11 cellular contexts compared by ENCODE assay signal in the genomic region with DNA sequence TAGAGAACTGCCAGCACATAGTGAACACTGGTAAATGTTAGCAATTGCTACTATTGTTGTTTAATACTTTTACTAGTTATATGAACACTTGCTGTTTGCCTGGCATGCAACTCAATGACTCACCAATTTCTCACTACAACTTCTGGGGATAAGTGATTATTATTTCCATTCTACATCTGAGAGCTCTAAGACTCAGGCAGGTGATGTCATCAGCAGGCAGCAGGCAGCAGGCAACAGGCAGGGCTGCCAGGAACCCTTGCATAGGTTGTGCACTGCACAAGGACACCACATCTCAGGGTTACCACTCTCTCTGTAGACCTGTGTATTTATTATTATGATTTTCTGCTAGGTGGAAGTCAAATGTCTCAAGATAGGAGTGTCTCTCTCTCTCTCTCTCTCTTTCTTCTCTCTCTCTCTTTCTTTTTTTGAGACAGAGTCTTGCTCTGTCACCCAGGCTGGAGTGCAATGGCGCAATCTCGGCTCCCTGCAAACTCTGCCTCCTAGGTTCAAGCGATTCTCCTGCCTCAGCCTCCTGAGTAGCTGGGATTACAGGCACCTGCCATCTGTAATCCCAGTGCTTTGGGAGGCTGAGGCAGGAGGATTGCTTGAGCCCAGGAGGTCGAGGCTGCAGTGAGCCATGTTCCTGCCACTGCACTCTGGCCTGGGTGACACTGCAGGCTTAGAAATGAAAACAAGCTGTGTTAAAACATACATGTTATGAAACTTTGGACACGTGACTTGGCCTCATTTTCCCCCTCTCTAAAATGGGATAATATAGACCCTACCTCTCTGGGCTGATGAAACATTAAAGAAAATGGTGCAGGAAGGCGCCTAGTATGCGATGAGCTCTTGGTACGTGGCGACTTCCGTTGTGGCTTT. TPM values are rescaled to one million over a fixed set of nuclear protein-coding genes. Genes with fewer than 3 reads are reported as not detected.
A peak's percentile ranks its signal among the peaks of the same experiment; 100 is the strongest.
DNase-seq lines count a peak whose midpoint lies in the region; ATAC-seq, FAIRE-seq and TF ChIP-seq lines count a peak whose summit lies in the region.
"Had no signal": no experiment of that assay in that cellular context is flagged by ENCODE, and none has a peak within 500 bp of the region (broad histone marks: within the 10 kb centered on the region; RNA-seq: fewer than 3 reads in every experiment).

No MANE protein-coding gene starts in this region.

- POLR2A ChIA-PET in A673 (lab: Charles Lee; ENCODE audit: low non-redundant PET): no interaction called here
- POLR2A ChIA-PET in WTC11 (lab: Charles Lee): interaction anchor here (0.5 kb wide), 1 partner anchor 1054 kb away, joined by 3 read pairs; no protein-coding TSS in a partner anchor

- no peaks in the 10 kb centered on the region for H3K27me3 ChIP-seq in A673 (replicated peaks; ENCODE audit: insufficient read depth, low read depth, low read length, poor library complexity)

- no peaks in the 10 kb centered on the region for H3K4me1 ChIP-seq in A673 (ENCODE audit: insufficient read depth, low read length, poor library complexity, severe bottlenecking)
- H3K4me1 ChIP-seq: left ventricle myocardium inferior had no signal

- intact Hi-C loops in A673 (cut with micrococcal nuclease; ENCODE audit: unreplicated experiment): no loop called here

- H3K36me3 Mint-ChIP-seq in WTC11: peaks cover 3% of the 10 kb centered on the region; the same call in 1 of the 2 replicates
- no peaks in the 10 kb centered on the region for H3K36me3 Mint-ChIP-seq in immature natural killer cell

- no TSS peak for BruUV-seq in A673 (replicated peaks; lab: Mats Ljungman, UMichigan)

- H3K4me1 Mint-ChIP-seq in WTC11 (peaks cover 18% of the 10 kb centered on the region), immature natural killer cell (peaks cover 7 to 9% of the 10 kb centered on the region in 2 donors)

- TF ChIP-seq CTCF in A673 (conservative IDR thresholded peaks at IDR 0.05; ENCODE audit: low read depth, low read length): no peak
- no peak for TF ChIP-seq CTCF in WTC11 (IDR thresholded peaks at IDR 0.05)
- TF ChIP-seq CTCF in fibroblast of pulmonary artery (IDR thresholded peaks at IDR 0.05; ENCODE audit: low read length, missing control alignments): no peak

- CTCF ChIA-PET in A673 (lab: Charles Lee): interaction anchor here (0.6 kb wide), 1 partner anchor 65 kb away, joined by 10 read pairs; no protein-coding TSS in a partner anchor
- CTCF ChIA-PET in WTC11 (lab: Charles Lee): interaction anchor here (0.6 to 2.2 kb wide), 5 partner anchors 9 to 1423 kb away, joined by 3 to 9 read pairs (median 4); no protein-coding TSS in a partner anchor

- no peak overlapping the region for H3K4me3 Mint-ChIP-seq in WTC11
- no peak overlapping the region for H3K4me3 Mint-ChIP-seq in immature natural killer cell

- H3K9me3 Mint-ChIP-seq in WTC11 (peaks cover 5% of the 10 kb centered on the region), immature natural killer cell (no peaks in the 10 kb centered on the region)

- no peak for FAIRE-seq in RCC 7860 (lab: Jason Lieb, UNC)

- peaks cover 29% of the 10 kb centered on the region for H3K27me3 Mint-ChIP-seq in WTC11 (ENCODE audit: low read depth)
- peaks cover 3 to 12% (median 3%) of the 10 kb centered on the region in 3 donors for H3K27me3 Mint-ChIP-seq in immature natural killer cell (ENCODE audit: low read depth in 3 of 3)

- DNase-seq in A673 (ENCODE audit: low spot score): peak; percentile 35
- peak; percentile 49 for DNase-seq in GM04503 (ENCODE audit: low read depth)
- no peak for DNase-seq in WTC11 (ENCODE audit: low spot score)
- DNase-seq in fibroblast of pulmonary artery (ENCODE audit: low read depth): peak; percentile 55
- no peak for DNase-seq in RCC 7860 (ENCODE audit: low spot score)
- DNase-seq in HT-29 (ENCODE audit: low spot score): no peak
- DNase-seq in NCI-H2081 treated with DMSO at 0.1 percent for 48 hours (lab: John Stamatoyannopoulos, UW): no peak
- DNase-seq in immature natural killer cell: no peak
- DNase-seq: COR-L47, left ventricle myocardium inferior had no signal

- H3K36me3 ChIP-seq in A673 (ENCODE audit: insufficient read depth, low read length, poor library complexity, severe bottlenecking): no peaks in the 10 kb centered on the region
- H3K36me3 ChIP-seq: HAP-1, left ventricle myocardium inferior had no signal

- H3K4me3 ChIP-seq in A673 (ENCODE audit: low read depth, low read length, poor library complexity, severe bottlenecking): no peak overlapping the region
- H3K4me3 ChIP-seq in fibroblast of pulmonary artery (replicated peaks; ENCODE audit: low read depth, low read length): no peak overlapping the region
- H3K4me3 ChIP-seq: HAP-1, left ventricle myocardium inferior had no signal

- no peak overlapping the region for H3K27ac ChIP-seq in A673 (ENCODE audit: low read depth, low read length, poor library complexity, severe bottlenecking)
- H3K27ac ChIP-seq: left ventricle myocardium inferior had no signal

- H3K27ac Mint-ChIP-seq in WTC11: no peak overlapping the region
- H3K27ac Mint-ChIP-seq in immature natural killer cell: no peak overlapping the region

- ATAC-seq in WTC11: no peak

- no peaks in the 10 kb centered on the region for H3K9me3 ChIP-seq in A673 (ENCODE audit: low read depth, low read length, poor library complexity, severe bottlenecking)
- H3K9me3 ChIP-seq: HAP-1, left ventricle myocardium inferior had no signal

TF ChIP-seq in WTC11, 78 proteins besides CTCF, POLR2A, EP300 and RAD21:
- TF ChIP-seq TP53 (CRISPR knock-in tag; IDR thresholded peaks at IDR 0.05) (no peak), GABPB1 (CRISPR knock-in tag; IDR thresholded peaks at IDR 0.05) (0 out of 2 replicates have a peak, but pooled peaks have one; percentile 21)

RNA-seq across cellular contexts. Expression of gene HPN, which starts 22.7 kb away (rescaled TPM):
- total RNA-seq in A673 (2021): not detected in 2 replicates
- total RNA-seq in WTC11 (2021): 20.8 to 35.5 TPM (median 34.6 TPM) in 3 replicates
- total RNA-seq in HT-29 (2014; rRNA removed; shearing (Covaris generic)): 0.42 and 3.0 TPM in 2 replicates
- not detected for polyA plus RNA-seq in immature natural killer cell

RNA-seq across cellular contexts. Expression of gene SCN1B, which starts 33.9 kb away (rescaled TPM):
- total RNA-seq in A673 (2021): 2.0 and 2.3 TPM in 2 replicates
- total RNA-seq in WTC11 (2021): 4.4 to 8.0 TPM (median 4.8 TPM) in 3 replicates
- 0.25 and 0.73 TPM in 2 replicates for total RNA-seq in HT-29 (2014; rRNA removed; shearing (Covaris generic))
- under 1 TPM; 0.27 to 0.83 (median 0.58) TPM for polyA plus RNA-seq in immature natural killer cell

RNA-seq across cellular contexts. Expression of gene FXYD3, which starts 51.4 kb away (rescaled TPM):
- not detected in 2 replicates for total RNA-seq in A673 (2021)
- total RNA-seq in WTC11 (2021): 1.0 to 1.8 TPM (median 1.2 TPM) in 3 replicates
- 15.8 and 38.9 TPM in 2 replicates for total RNA-seq in HT-29 (2014; rRNA removed; shearing (Covaris generic))
- polyA plus RNA-seq in immature natural killer cell: not detected

Comparison
In these comparisons a context has a peak if more than half of its experiments do, and no peak if none do; other contexts are left out.
1. DNase-seq: peak in A673 (single experiment), GM04503 (single experiment) and fibroblast of pulmonary artery (single experiment); none in WTC11 (single experiment), RCC 7860 (single experiment), HT-29 (single experiment), NCI-H2081 treated with DMSO at 0.1 percent for 48 hours (single experiment) and immature natural killer cell (0 of 3).